In the genomic region with DNA sequence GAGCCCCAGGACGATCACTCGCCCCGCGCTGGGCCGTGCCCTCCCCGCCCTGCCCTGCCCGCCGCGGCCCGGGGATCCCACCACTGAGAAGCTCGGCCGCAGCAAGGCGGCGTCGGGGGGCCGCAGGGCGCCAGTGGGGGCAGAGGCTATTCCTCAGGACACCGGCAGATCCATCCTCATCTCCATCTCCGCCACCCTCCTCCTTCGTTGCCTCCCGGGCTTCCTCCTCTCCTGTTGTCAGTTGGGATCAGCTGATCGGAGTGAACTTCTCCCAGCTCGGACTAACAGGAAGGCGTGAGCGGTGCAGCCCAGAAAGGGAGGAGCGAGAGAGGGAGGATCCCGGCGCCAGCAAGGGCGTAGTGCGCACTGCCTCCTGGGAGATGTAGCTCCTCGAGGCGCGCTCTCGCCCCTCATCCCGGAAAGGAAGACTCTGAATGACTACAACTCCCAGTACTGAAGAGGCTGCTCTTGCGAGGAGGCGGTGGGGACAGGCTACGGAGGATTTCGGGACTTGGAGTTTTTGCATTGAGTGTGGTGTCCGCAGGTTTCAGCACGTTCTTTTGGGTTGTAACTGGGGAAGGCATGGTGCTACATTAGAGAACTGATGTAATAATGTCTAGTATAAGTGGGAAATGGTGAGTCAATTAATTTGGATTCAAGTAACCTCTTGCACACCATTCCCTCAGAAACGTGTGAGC, we compare ENCODE assay signal across 8 cellular contexts. TPM values are rescaled to one million over a fixed set of nuclear protein-coding genes. Genes with fewer than 3 reads are reported as not detected.
DNase-seq lines count a peak whose midpoint lies in the region; ATAC-seq, FAIRE-seq and TF ChIP-seq lines count a peak whose summit lies in the region.

A gene with protein sequence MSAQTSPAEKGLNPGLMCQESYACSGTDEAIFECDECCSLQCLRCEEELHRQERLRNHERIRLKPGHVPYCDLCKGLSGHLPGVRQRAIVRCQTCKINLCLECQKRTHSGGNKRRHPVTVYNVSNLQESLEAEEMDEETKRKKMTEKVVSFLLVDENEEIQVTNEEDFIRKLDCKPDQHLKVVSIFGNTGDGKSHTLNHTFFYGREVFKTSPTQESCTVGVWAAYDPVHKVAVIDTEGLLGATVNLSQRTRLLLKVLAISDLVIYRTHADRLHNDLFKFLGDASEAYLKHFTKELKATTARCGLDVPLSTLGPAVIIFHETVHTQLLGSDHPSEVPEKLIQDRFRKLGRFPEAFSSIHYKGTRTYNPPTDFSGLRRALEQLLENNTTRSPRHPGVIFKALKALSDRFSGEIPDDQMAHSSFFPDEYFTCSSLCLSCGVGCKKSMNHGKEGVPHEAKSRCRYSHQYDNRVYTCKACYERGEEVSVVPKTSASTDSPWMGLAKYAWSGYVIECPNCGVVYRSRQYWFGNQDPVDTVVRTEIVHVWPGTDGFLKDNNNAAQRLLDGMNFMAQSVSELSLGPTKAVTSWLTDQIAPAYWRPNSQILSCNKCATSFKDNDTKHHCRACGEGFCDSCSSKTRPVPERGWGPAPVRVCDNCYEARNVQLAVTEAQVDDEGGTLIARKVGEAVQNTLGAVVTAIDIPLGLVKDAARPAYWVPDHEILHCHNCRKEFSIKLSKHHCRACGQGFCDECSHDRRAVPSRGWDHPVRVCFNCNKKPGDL (minus strand): TSS at position 262 of the 698 bp plus-strand sequence. CDS start 2,598 bp downstream, outside the sequence.

- H3K27me3 ChIP-seq in ACC112 (ENCODE audit: insufficient read depth, low read length) (no peaks in the 10 kb centered on the region), WERI-Rb-1 (ENCODE audit: insufficient read depth, low read depth, severe bottlenecking) (no peaks in the 10 kb centered on the region), small intestine (ENCODE audit: control insufficient read depth in 2 of 2, insufficient read depth in 2 of 2, low read length in 2 of 2) (no peaks in the 10 kb centered on the region)

- peak; percentile 97 for DNase-seq in NCI-H2227 (lab: John Stamatoyannopoulos, UW; ENCODE audit: unreplicated experiment)
- DNase-seq in WERI-Rb-1: peak; percentile 98
- peak; percentile 99 for DNase-seq in cardiac fibroblast (ENCODE audit: low read depth in 2 of 2)
- peak; percentile 94 for DNase-seq in iPS-NIHi11 (ENCODE audit: low spot score)
- peak; percentile 99 for DNase-seq in small intestine

- TF ChIP-seq CTCF in WERI-Rb-1 (IDR thresholded peaks at IDR 0.05; ENCODE audit: low read depth, low read length) (no peak), cardiac fibroblast (IDR thresholded peaks at IDR 0.05; ENCODE audit: low read depth, low read length) (no peak)

- H3K4me1 ChIP-seq in ACC112 (ENCODE audit: control insufficient read depth, insufficient read depth, low read length, unreplicated experiment) (peaks cover 6% of the 10 kb centered on the region), small intestine (ENCODE audit: control insufficient read depth in 2 of 2, insufficient read depth in 1 of 2, low read depth in 1 of 2, low read length in 1 of 2) (peaks cover 0 to 4% of the 10 kb centered on the region in 2 donors)

- H3K9me3 ChIP-seq in WERI-Rb-1 (ENCODE audit: severe bottlenecking): no peaks in the 10 kb centered on the region
- no peaks in the 10 kb centered on the region for H3K9me3 ChIP-seq in small intestine (ENCODE audit: control insufficient read depth, low read depth)

- H3K36me3 ChIP-seq in ACC112 (ENCODE audit: insufficient read depth, low read length) (peaks cover 14% of the 10 kb centered on the region; the same call in 1 of the 2 replicates), WERI-Rb-1 (peaks cover 22% of the 10 kb centered on the region), small intestine (ENCODE audit: control insufficient read depth in 2 of 2, insufficient read depth in 2 of 2, low read length in 2 of 2) (peaks cover 0 to 14% of the 10 kb centered on the region in 2 donors)

- H3K79me2 ChIP-seq in ACC112 (ENCODE audit: control insufficient read depth, insufficient read depth, low read length, unreplicated experiment): peaks cover 39% of the 10 kb centered on the region

- peak within 1 kb of the TSS; percentile 93 for H3K4me3 ChIP-seq in ACC112 (ENCODE audit: low read depth, low read length)
- peak within 1 kb of the TSS; percentile 79 for H3K4me3 ChIP-seq in WERI-Rb-1 (ENCODE audit: low read depth, low read length)
- H3K4me3 ChIP-seq in cardiac fibroblast (replicated peaks in 1 of 2; ENCODE audit: low read depth in 2 of 2, low read length in 2 of 2): peak within 1 kb of the TSS; percentile 70 to 81
- peak within 1 kb of the TSS; percentile 77 to 83 for H3K4me3 ChIP-seq in small intestine (ENCODE audit: low read depth in 1 of 2, low read length in 2 of 2)

- ATAC-seq in GM18873 (IDR thresholded peaks at IDR 0.05; ENCODE audit: low FRiP score, unreplicated experiment) (peak; percentile 93), HG03139 (IDR thresholded peaks at IDR 0.05; ENCODE audit: unreplicated experiment) (peak; percentile 95)

- FAIRE-seq in small intestine (lab: Jason Lieb, UNC): peak; percentile 33

- H3K27ac ChIP-seq in ACC112 (ENCODE audit: low read depth, low read length) (peak within 1 kb of the TSS; percentile 52; the same call in 1 of the 2 replicates), WERI-Rb-1 (peak within 1 kb of the TSS; percentile 59), small intestine (ENCODE audit: low read depth in 1 of 2, low read length in 1 of 2) (peak within 1 kb of the TSS; percentile 72 to 77)

- WGBS in small intestine, 3 donors: 0 to 1% (median 1%) methylated on average over 26 to 42 of the region's 42 CpGs

- peak within 1 kb of the TSS; percentile 66 for H2AFZ ChIP-seq in ACC112 (ENCODE audit: low read length, unreplicated experiment)

RNA-seq across cellular contexts. Expression of the gene that starts here (rescaled TPM):
- polyA plus RNA-seq in small intestine: 10 to 100 TPM in 2 of 3 donors, 1 to 10 TPM in 1; 6.4 to 10.5 (median 10.1) TPM

Comparison
In these comparisons a context has a peak if more than half of its experiments do, and no peak if none do; other contexts are left out.
1. Peak in every context shown above with its lines: DNase-seq, ATAC-seq, H3K4me3 ChIP-seq and H3K27ac ChIP-seq.